21 cellular contexts compared by ENCODE assay signal in the genomic region with DNA sequence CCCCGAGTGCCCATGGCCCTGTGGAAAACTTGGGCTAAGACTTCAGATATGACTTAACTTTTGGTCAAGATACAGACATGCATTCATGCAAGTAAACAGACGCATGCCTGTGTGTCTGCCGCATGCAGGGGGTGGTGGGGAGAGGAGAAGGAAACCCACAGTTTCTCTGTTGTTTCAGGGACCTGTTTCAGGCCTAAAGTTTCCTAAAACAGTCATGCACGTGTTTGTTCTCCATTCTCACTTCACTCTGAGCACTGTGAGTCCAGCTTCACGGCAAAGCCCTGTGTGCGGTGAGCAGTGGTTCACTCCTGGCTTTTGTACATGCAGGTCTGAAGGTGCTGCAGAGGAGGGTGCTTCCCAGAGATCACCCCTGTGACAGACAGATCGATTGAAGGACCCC.
A peak's percentile ranks its signal among the peaks of the same experiment; 100 is the strongest.
DNase-seq lines count a peak whose midpoint lies in the region; FAIRE-seq and TF ChIP-seq lines count a peak whose summit lies in the region.
"Had no signal": no experiment of that assay in that cellular context is flagged by ENCODE, and none has a peak within 500 bp of the region (broad histone marks: within the 10 kb centered on the region; RNA-seq: fewer than 3 reads in every experiment).

No MANE protein-coding gene starts in this region.

- no peak overlapping the region for H2BK120ac ChIP-seq in mesenchymal stem cell (ENCODE audit: low read depth, low read length)

- H3K4me3 Mint-ChIP-seq in astrocyte (ENCODE audit: unreplicated experiment) = no peak overlapping the region
- H3K4me3 Mint-ChIP-seq in chondrocyte (ENCODE audit: unreplicated experiment) = no peak overlapping the region
- H3K4me3 Mint-ChIP-seq: B cell; CD4-positive, CD25-positive, alpha-beta regulatory T cell; CD8-positive, alpha-beta T cell; GM23338; HFFc6 had no signal

- DNase-seq in astrocyte (ENCODE audit: low read depth) (no peak), mesenchymal stem cell (no peak), sigmoid colon (peak; percentile 12), NCI-H1092 treated with DMSO at 0.1 percent for 48 hours (lab: John Stamatoyannopoulos, UW) (no peak), SHP77 treated with DMSO at 0.1 percent for 48 hours (lab: John Stamatoyannopoulos, UW) (no peak), chondrocyte (ENCODE audit: low spot score) (no peak), NCI-H2227 treated with DMSO at 0.1 percent for 48 hours (lab: John Stamatoyannopoulos, UW) (no peak)
- DNase-seq: Caco-2; CD4-positive, CD25-positive, alpha-beta regulatory T cell; CD8-positive, alpha-beta T cell; DMS153; DND-41; HFFc6 had no signal

- no peak overlapping the region for H4K8ac ChIP-seq in mesenchymal stem cell (ENCODE audit: low read length)

- peaks cover 7% of the 10 kb centered on the region for H3K79me1 ChIP-seq in mesenchymal stem cell (replicated peaks; ENCODE audit: low read length, poor library complexity, severe bottlenecking)

- TF ChIP-seq CTCF in astrocyte (IDR thresholded peaks at IDR 0.05; ENCODE audit: insufficient read depth, low read depth, low read length) (no peak), sigmoid colon (IDR thresholded peaks at IDR 0.05) (no peak), chondrocyte (IDR thresholded peaks at IDR 0.05) (no peak)

- no peak overlapping the region for H3K4me3 ChIP-seq in astrocyte (ENCODE audit: insufficient read depth, low read depth, low read length)
- no peak overlapping the region for H3K4me3 ChIP-seq in mesenchymal stem cell (ENCODE audit: insufficient read depth in 1 of 2, low read depth in 1 of 2, low read length in 2 of 2)
- no peak overlapping the region for H3K4me3 ChIP-seq in sigmoid colon
- H3K4me3 ChIP-seq: BLaER1, GM12878, GM23338, HAP-1 had no signal

- no peak overlapping the region for H2BK12ac ChIP-seq in mesenchymal stem cell (ENCODE audit: low read length in 2 of 2)

- H3K36me3 Mint-ChIP-seq in astrocyte (ENCODE audit: low read depth, unreplicated experiment) (peaks cover 16% of the 10 kb centered on the region), chondrocyte (ENCODE audit: low read depth) (no peaks in the 10 kb centered on the region)
- H3K36me3 Mint-ChIP-seq: CD4-positive, CD25-positive, alpha-beta regulatory T cell; CD8-positive, alpha-beta T cell had no signal

- TF ChIP-seq POLR2A in sigmoid colon (IDR thresholded peaks at IDR 0.05) = no peak

- no peak overlapping the region for H2BK5ac ChIP-seq in mesenchymal stem cell (ENCODE audit: low read depth, low read length, poor library complexity, severe bottlenecking)

- H4K20me1 ChIP-seq in astrocyte (ENCODE audit: insufficient read depth, low read length) = no peaks in the 10 kb centered on the region
- H4K20me1 ChIP-seq: BLaER1 had no signal

- H3K27me3 Mint-ChIP-seq in astrocyte (ENCODE audit: low read depth, unreplicated experiment) = peaks cover 5% of the 10 kb centered on the region
- no peaks in the 10 kb centered on the region for H3K27me3 Mint-ChIP-seq in chondrocyte (ENCODE audit: low read depth)

- no peak overlapping the region for H3K14ac ChIP-seq in mesenchymal stem cell (ENCODE audit: low read length in 2 of 2)

- peak overlapping the region; percentile 19 for H3K27ac Mint-ChIP-seq in astrocyte (ENCODE audit: unreplicated experiment)
- H3K27ac Mint-ChIP-seq in chondrocyte (ENCODE audit: unreplicated experiment) = no peak overlapping the region
- H3K27ac Mint-ChIP-seq: B cell; CD4-positive, CD25-positive, alpha-beta regulatory T cell; CD8-positive, alpha-beta T cell; GM23338; HFFc6 had no signal

- intact Hi-C loops in sigmoid colon (cut with DNase I) = no loop called here

- H3K27me3 ChIP-seq in astrocyte (ENCODE audit: insufficient read depth, low read length) = no peaks in the 10 kb centered on the region
- H3K27me3 ChIP-seq in mesenchymal stem cell (ENCODE audit: control insufficient read depth in 1 of 2, insufficient read depth in 1 of 2, low read length in 2 of 2) = peaks cover 0 to 53% of the 10 kb centered on the region in 2 experiments
- H3K27me3 ChIP-seq in sigmoid colon = peaks cover 7 to 59% (median 27%) of the 10 kb centered on the region in 3 donors
- H3K27me3 ChIP-seq: BLaER1 had no signal

- H3K9me3 Mint-ChIP-seq in astrocyte (ENCODE audit: unreplicated experiment) = peaks cover 7% of the 10 kb centered on the region
- no peaks in the 10 kb centered on the region for H3K9me3 Mint-ChIP-seq in chondrocyte (ENCODE audit: low read depth)
- H3K9me3 Mint-ChIP-seq: CD8-positive, alpha-beta T cell; HFFc6 had no signal

- no peaks in the 10 kb centered on the region for H3K79me2 ChIP-seq in astrocyte (ENCODE audit: insufficient read depth, low read length)

- H3K9ac ChIP-seq in astrocyte (ENCODE audit: low read length) (no peak overlapping the region), mesenchymal stem cell (ENCODE audit: low read length) (no peak overlapping the region)
- H3K9ac ChIP-seq: BLaER1 had no signal

- no peak for TF ChIP-seq EP300 in sigmoid colon (IDR thresholded peaks at IDR 0.05)

- peak overlapping the region in 1 of 2 experiments; percentile 6 for H3K4ac ChIP-seq in mesenchymal stem cell (ENCODE audit: low read depth in 1 of 2, low read length in 2 of 2)

- H4K91ac ChIP-seq in mesenchymal stem cell (ENCODE audit: low read length) = no peak overlapping the region

- H3K9me3 ChIP-seq in astrocyte (ENCODE audit: insufficient read depth, low read depth, low read length) (no peaks in the 10 kb centered on the region), mesenchymal stem cell (ENCODE audit: control insufficient read depth, low read length) (no peaks in the 10 kb centered on the region), sigmoid colon (no peaks in the 10 kb centered on the region)
- H3K9me3 ChIP-seq: BLaER1, Caco-2, HAP-1 had no signal

- H3K36me3 ChIP-seq in astrocyte (ENCODE audit: insufficient read depth, low read length) (no peaks in the 10 kb centered on the region), mesenchymal stem cell (ENCODE audit: control insufficient read depth in 1 of 2, insufficient read depth in 2 of 2, low read depth in 1 of 2, low read length in 2 of 2) (peaks cover 0 to 8% of the 10 kb centered on the region in 2 experiments), sigmoid colon (no peaks in the 10 kb centered on the region)
- H3K36me3 ChIP-seq: BLaER1, HAP-1 had no signal

- peak overlapping the region; percentile 42 for H2AK5ac ChIP-seq in mesenchymal stem cell (ENCODE audit: low read length, severe bottlenecking)

- H3K23ac ChIP-seq in mesenchymal stem cell (ENCODE audit: low read length in 2 of 2) = no peak overlapping the region

- H2BK15ac ChIP-seq in mesenchymal stem cell (ENCODE audit: low read depth, poor library complexity, severe bottlenecking) = no peak overlapping the region

- no peak overlapping the region for H3K4me2 ChIP-seq in astrocyte (ENCODE audit: low read length)
- no peak overlapping the region for H3K4me2 ChIP-seq in mesenchymal stem cell (ENCODE audit: low read length, poor library complexity, severe bottlenecking)
- H3K4me2 ChIP-seq: BLaER1, GM23338 had no signal

- FAIRE-seq in astrocyte (lab: Jason Lieb, UNC) = no peak
- FAIRE-seq: G401.6, GM12878, GM19239 had no signal

- H3K4me1 ChIP-seq in astrocyte (ENCODE audit: insufficient read depth, low read length) (peaks cover 35% of the 10 kb centered on the region), mesenchymal stem cell (ENCODE audit: control insufficient read depth, insufficient read depth, low read depth, low read length) (peaks cover 34% of the 10 kb centered on the region), sigmoid colon (peaks cover 0 to 10% (median 3%) of the 10 kb centered on the region in 4 donors)
- H3K4me1 ChIP-seq: HAP-1 had no signal

- H2AFZ ChIP-seq in astrocyte (ENCODE audit: low read depth, low read length) (no peak overlapping the region), mesenchymal stem cell (ENCODE audit: low read depth, low read length) (no peak overlapping the region)
- H2AFZ ChIP-seq: GM23338 had no signal

- H3K4me1 Mint-ChIP-seq in astrocyte (ENCODE audit: low read depth, unreplicated experiment) = peaks cover 57% of the 10 kb centered on the region
- H3K4me1 Mint-ChIP-seq in chondrocyte (ENCODE audit: low read depth) = peaks cover 48% of the 10 kb centered on the region

- no peak overlapping the region for H3K18ac ChIP-seq in mesenchymal stem cell (ENCODE audit: low read depth in 1 of 2, low read length in 2 of 2)

- WGBS in mesenchymal stem cell = 92% methylated on average over 7 of the region's 7 CpGs
- WGBS in sigmoid colon, 2 donors = 72 to 83% methylated on average over 7 of the region's 7 CpGs

- H3K27ac ChIP-seq in astrocyte (ENCODE audit: low read depth, low read length) = no peak overlapping the region
- H3K27ac ChIP-seq in mesenchymal stem cell (ENCODE audit: low read length, poor library complexity, severe bottlenecking) = no peak overlapping the region
- no peak overlapping the region for H3K27ac ChIP-seq in sigmoid colon
- H3K27ac ChIP-seq: BLaER1, C4-2B had no signal
